9 cellular contexts compared by ENCODE assay signal in genomic region chr2:80256396-80257167, GRCh38. TPM values are rescaled to one million over a fixed set of nuclear protein-coding genes. Genes with fewer than 3 reads are reported as not detected.
DNase-seq lines count a peak whose midpoint lies in the region; ATAC-seq and TF ChIP-seq lines count a peak whose summit lies in the region.
"Had no signal": no experiment of that assay in that cellular context is flagged by ENCODE, and none has a peak within 500 bp of the region (broad histone marks: within the 10 kb centered on the region; RNA-seq: fewer than 3 reads in every experiment).

No MANE protein-coding gene starts in this region.

- H3K9ac ChIP-seq in fibroblast of lung (ENCODE audit: insufficient read depth, low read length), result no peak overlapping the region

- TF ChIP-seq EP300 in gastroesophageal sphincter (IDR thresholded peaks at IDR 0.05), result no peak

- DNase-seq in NCI-H748 (lab: John Stamatoyannopoulos, UW; ENCODE audit: unreplicated experiment), result peak; percentile 23
- no peak for DNase-seq in NCI-H748 treated with DMSO at 0.1 percent for 48 hours (lab: John Stamatoyannopoulos, UW)
- DNase-seq in NCI-H69 (lab: John Stamatoyannopoulos, UW), result peak; percentile 53
- peak; percentile 10 to 33 for DNase-seq in fibroblast of lung (ENCODE audit: low read depth in 2 of 2)
- peak; percentile 68 for DNase-seq in superior temporal gyrus (ENCODE audit: extremely low spot score)
- DNase-seq: CD8-positive, alpha-beta memory T cell had no signal

- no peak overlapping the region for H3K4me2 ChIP-seq in fibroblast of lung (ENCODE audit: extremely low read depth, insufficient read depth, low read length)

- no peak for TF ChIP-seq POLR2A in gastroesophageal sphincter (IDR thresholded peaks at IDR 0.05)

- TF ChIP-seq CTCF in fibroblast of lung (conservative IDR thresholded peaks at IDR 0.05 in 1 of 2, IDR thresholded peaks at IDR 0.05 in 1 of 2; ENCODE audit: low read depth in 1 of 2, low read length in 2 of 2), result peak; percentile 39 to 44
- TF ChIP-seq CTCF in gastroesophageal sphincter (IDR thresholded peaks at IDR 0.05), result peak in 1 of 4 experiments; percentile 11

- no peak overlapping the region for H2AFZ ChIP-seq in fibroblast of lung (ENCODE audit: low read length)

- ATAC-seq in GM19324 (IDR thresholded peaks at IDR 0.05; ENCODE audit: low FRiP score, unreplicated experiment) (no peak), gastroesophageal sphincter (no peak), HG03175 (IDR thresholded peaks at IDR 0.05; ENCODE audit: unreplicated experiment) (no peak)

- H3K79me2 ChIP-seq in fibroblast of lung (ENCODE audit: control insufficient read depth, insufficient read depth, low read length), result no peaks in the 10 kb centered on the region

- H3K27ac ChIP-seq in fibroblast of lung (ENCODE audit: insufficient read depth, low read length) (no peak overlapping the region), gastroesophageal sphincter (no peak overlapping the region)

- H3K36me3 ChIP-seq in fibroblast of lung (ENCODE audit: control insufficient read depth, insufficient read depth, low read length) (no peaks in the 10 kb centered on the region), gastroesophageal sphincter (no peaks in the 10 kb centered on the region)

- H3K9me3 ChIP-seq in fibroblast of lung (ENCODE audit: control insufficient read depth, insufficient read depth, low read depth, low read length) (no peaks in the 10 kb centered on the region), gastroesophageal sphincter (no peaks in the 10 kb centered on the region)

- WGBS in gastroesophageal sphincter (ENCODE audit: low coverage in 1 of 2), 2 donors, result 71 to 73% methylated on average over 8 to 9 of the region's 9 CpGs

- H3K27me3 ChIP-seq in fibroblast of lung (ENCODE audit: control insufficient read depth, insufficient read depth, low read length), result no peaks in the 10 kb centered on the region
- no peaks in the 10 kb centered on the region for H3K27me3 ChIP-seq in gastroesophageal sphincter

- H3K4me3 ChIP-seq in fibroblast of lung (replicated peaks in 1 of 4; ENCODE audit: control extremely low read depth in 1 of 4, insufficient read depth in 1 of 4, low read depth in 3 of 4, low read length in 4 of 4) (no peak overlapping the region), gastroesophageal sphincter (no peak overlapping the region)

- no peaks in the 10 kb centered on the region for H3K4me1 ChIP-seq in fibroblast of lung (ENCODE audit: control insufficient read depth, extremely low read depth, insufficient read depth, low read length)
- H3K4me1 ChIP-seq in gastroesophageal sphincter, result no peaks in the 10 kb centered on the region

- H4K20me1 ChIP-seq in fibroblast of lung (ENCODE audit: control insufficient read depth, extremely low read depth, insufficient read depth, low read length), result no peaks in the 10 kb centered on the region

RNA-seq across cellular contexts. Expression of gene LRRTM1, which starts 48.0 kb away (rescaled TPM):
- total RNA-seq in fibroblast of lung (not detected in 2 replicates), gastroesophageal sphincter (1 to 10 TPM; 1.2 to 4.4 (median 2.0) TPM)
- polyA plus RNA-seq in fibroblast of lung, result not detected in 2 replicates
- not detected in 2 replicates for polyA plus RNA-seq in fibroblast of lung (2012)
- polyA minus RNA-seq in fibroblast of lung (ENCODE audit: low replicate concordance), result not detected in 2 replicates
- total RNA-seq: CD8-positive, alpha-beta memory T cell had no signal
- polyA plus RNA-seq: CD8-positive, alpha-beta memory T cell had no signal
